ENCODE assay signal across 31 cellular contexts in the genomic region with DNA sequence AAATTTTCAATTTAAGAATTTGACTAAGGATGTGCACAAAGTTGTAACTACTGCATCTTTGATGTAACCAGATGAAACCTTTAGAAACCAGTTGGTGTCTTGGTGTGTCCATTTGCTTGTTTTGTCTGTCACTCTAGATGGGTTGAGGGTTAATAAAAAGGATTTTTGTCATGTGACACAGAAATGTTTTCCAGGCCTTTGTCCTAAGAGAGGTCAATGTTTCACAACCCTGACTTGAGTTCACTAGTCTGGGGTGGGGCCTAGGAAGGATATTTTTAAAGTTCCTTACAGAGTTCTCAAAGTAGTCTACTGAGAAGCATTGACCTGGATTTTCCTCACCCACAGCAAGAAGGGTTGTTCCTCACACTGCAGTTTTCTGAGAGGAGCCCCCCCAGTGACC.
"Had no signal": no experiment of that assay in that cellular context is flagged by ENCODE, and none has a peak within 500 bp of the region (broad histone marks: within the 10 kb centered on the region; RNA-seq: fewer than 3 reads in every experiment).

No MANE protein-coding gene starts in this region.

- FAIRE-seq: RCC 7860, TTC549 had no signal

- H2AFZ ChIP-seq: PC-9 had no signal

- H3K27ac ChIP-seq: brain microvascular endothelial cell, PC-9, RWPE1, SJCRH30, SK-N-MC had no signal

- ATAC-seq: activated CD8-positive, alpha-beta T cell treated with anti-CD3 and anti-CD28 coated beads, Interleukin-2, amount 10 ng/mL, durations not matched to agents 7 days and 5 days; activated naive CD4-positive, alpha-beta T cell treated with anti-CD3 and anti-CD28 coated beads, Interleukin-2, amount 50 U/mL, for 72 hours had no signal

- DNase-seq: activated CD4-positive, alpha-beta T cell treated with anti-CD3 and anti-CD28 coated beads, Interleukin-2, amount 10 ng/mL, durations not matched to agents 24 days and 14 days; activated CD4-positive, alpha-beta T cell treated with anti-CD3 and anti-CD28 coated beads, Interleukin-2, amount 50 U/mL, for 4 hours; activated CD8-positive, alpha-beta T cell treated with anti-CD3 and anti-CD28 coated beads, Interleukin-2, amount 10 ng/mL, durations not matched to agents 7 days and 5 days; activated gamma-delta T cell treated with Interleukin-2 at 50 U/mL for 16 hours; activated naive CD4-positive, alpha-beta T cell treated with anti-CD3 and anti-CD28 coated beads for 36 hours; activated T-cell treated with anti-CD3 and anti-CD28 coated beads, Interleukin-2, amount 50 U/mL, for 24 hours; amniotic stem cell; aorta; brain microvascular endothelial cell; IMR-90; Karpas-422; KBM-7; MG63; MV-4-11; NCI-H1092; NCI-H1436 treated with DMSO at 0.1 percent for 48 hours; NCI-H1694 treated with DMSO at 0.1 percent for 48 hours; NCI-H2029; NCI-H345; NCI-H524 treated with DMSO at 0.1 percent for 48 hours; NCI-H748 treated with DMSO at 0.1 percent for 48 hours; NK-92 treated with Interleukin-12 subunit alpha and Interleukin-12 subunit beta, amount 100 ng/mL, for 24 hours; PC-9; SHP77; SJCRH30; T1000 had no signal

- H3K36me3 ChIP-seq: brain microvascular endothelial cell, MG63, SJCRH30 had no signal

- H3K4me1 ChIP-seq: SJCRH30 had no signal

- H3K9me3 ChIP-seq: MG63, SJCRH30 had no signal

- H3K4me2 ChIP-seq: PC-9 had no signal

- H3K4me3 ChIP-seq: MG63, PC-9, SJCRH30, SK-N-MC had no signal

- H3K27me3 ChIP-seq: brain microvascular endothelial cell, MG63, SJCRH30 had no signal
